Comparison of ENCODE assay signal across 9 cellular contexts in genomic region chr14:60658116-60658515, GRCh38. TPM values are rescaled to one million over a fixed set of nuclear protein-coding genes. Genes with fewer than 3 reads are reported as not detected.
DNase-seq lines count a peak whose midpoint lies in the region; ATAC-seq and TF ChIP-seq lines count a peak whose summit lies in the region.
"Had no signal": no experiment of that assay in that cellular context is flagged by ENCODE, and none has a peak within 500 bp of the region (broad histone marks: within the 10 kb centered on the region; RNA-seq: fewer than 3 reads in every experiment).

No MANE protein-coding gene starts in this region.

- TF ChIP-seq POLR2A in esophagus muscularis mucosa (IDR thresholded peaks at IDR 0.05; ENCODE audit: low read depth) = no peak
- TF ChIP-seq POLR2A in gastrocnemius medialis (IDR thresholded peaks at IDR 0.05) = no peak

- H3K27ac ChIP-seq in PC-3 (ENCODE audit: low read length) (peak overlapping the region; percentile 21), esophagus muscularis mucosa (replicated peaks in 1 of 4) (no peak overlapping the region), gastrocnemius medialis (peak overlapping the region; percentile 93 to 98 (median 95))
- H3K27ac ChIP-seq: foreskin keratinocyte had no signal

- peak overlapping the region; percentile 94 for H2AFZ ChIP-seq in PC-3 (ENCODE audit: low read length)

- H3K9me2 ChIP-seq in PC-3 (replicated peaks; ENCODE audit: low read length) = no peaks in the 10 kb centered on the region

- no TSS peak for BruUV-seq in PC-3 (replicated peaks; lab: Mats Ljungman, UMichigan)

- no peaks in the 10 kb centered on the region for H4K20me1 ChIP-seq in PC-3 (ENCODE audit: low read length)

- H3K4me1 ChIP-seq in PC-3 (ENCODE audit: insufficient read depth, low read length) = peaks cover 31% of the 10 kb centered on the region
- peaks cover 23 to 36% (median 26%) of the 10 kb centered on the region in 4 donors for H3K4me1 ChIP-seq in esophagus muscularis mucosa
- H3K4me1 ChIP-seq in gastrocnemius medialis = peaks cover 24 to 34% of the 10 kb centered on the region in 2 donors

- H3K79me2 ChIP-seq in PC-3 (ENCODE audit: low read length) = no peaks in the 10 kb centered on the region

- ATAC-seq in PC-3 (no peak), gastrocnemius medialis (no peak), HG03571 (IDR thresholded peaks at IDR 0.05; ENCODE audit: unreplicated experiment) (no peak), GM21825 (IDR thresholded peaks at IDR 0.05; ENCODE audit: unreplicated experiment) (no peak)

- 49% methylated on average over 10 of the region's 10 CpGs for WGBS in esophagus muscularis mucosa

- no peak for TF ChIP-seq EP300 in esophagus muscularis mucosa (IDR thresholded peaks at IDR 0.05)

- in situ Hi-C loops in gastrocnemius medialis (cut with MboI; ENCODE audit: low sequenced_read_pairs in 4 of 4) = loop anchor here in 1 of 4 donors (10.0 kb wide), 1 partner anchor 67 kb away; the partner anchor contains the start of gene SIX4

- H3F3A ChIP-seq in PC-3 (ENCODE audit: low read length, unreplicated experiment) = no peaks in the 10 kb centered on the region

- H3K9me3 ChIP-seq in PC-3 (ENCODE audit: low read length) (no peaks in the 10 kb centered on the region), esophagus muscularis mucosa (no peaks in the 10 kb centered on the region), gastrocnemius medialis (no peaks in the 10 kb centered on the region)

- H3K4me2 ChIP-seq in PC-3 (ENCODE audit: low read length) = peak overlapping the region; percentile 85

- POLR2A ChIA-PET in PC-3 (lab: Charles Lee; ENCODE audit: unreplicated experiment) = interaction anchor here (1.5 kb wide), 1 partner anchor 150 kb away, joined by 8 read pairs; no protein-coding TSS in a partner anchor

- H3K9ac ChIP-seq in PC-3 (ENCODE audit: low read length) = 0 out of 2 replicates have a peak overlapping the region, but pooled peaks have one; percentile 82

- H3K27me3 ChIP-seq in PC-3 (ENCODE audit: low read length) (no peaks in the 10 kb centered on the region), esophagus muscularis mucosa (peaks cover 3 to 94% (median 52%) of the 10 kb centered on the region in 4 donors), gastrocnemius medialis (no peaks in the 10 kb centered on the region)

- TF ChIP-seq CTCF in PC-3 (conservative IDR thresholded peaks at IDR 0.05; ENCODE audit: low read depth, low read length) = no peak
- no peak for TF ChIP-seq CTCF in esophagus muscularis mucosa (IDR thresholded peaks at IDR 0.05)
- no peak for TF ChIP-seq CTCF in gastrocnemius medialis (IDR thresholded peaks at IDR 0.05 in 4 of 5, conservative IDR thresholded peaks at IDR 0.05 in 1 of 5)

- intact Hi-C loops in PC-3 (cut with micrococcal nuclease) = loop anchor here (1.0 to 5.0 kb wide), 4 partner anchors 8 to 204 kb away; no protein-coding TSS in a partner anchor
- intact Hi-C loops in esophagus muscularis mucosa (cut with DNase I) = loop anchor here (5.0 kb wide), 1 partner anchor 64 kb away; the partner anchor contains the start of gene SIX4
- intact Hi-C loops in gastrocnemius medialis (cut with DNase I; ENCODE audit: low total_unique reads) = loop anchor here (1.0 to 5.0 kb wide), 4 partner anchors 149 to 529 kb away; no protein-coding TSS in a partner anchor

- CTCF ChIA-PET in PC-3 (lab: Charles Lee) = no interaction called here

- H3K4me3 ChIP-seq in PC-3 (ENCODE audit: low read length) (peak overlapping the region; percentile 80), esophagus muscularis mucosa (peak overlapping the region in 3 of 4 donors; percentile 62 to 67 (median 63)), gastrocnemius medialis (peak overlapping the region; percentile 73 to 90 (median 84))

- no peaks in the 10 kb centered on the region for H3K36me3 ChIP-seq in PC-3 (ENCODE audit: low read depth, low read length)
- no peaks in the 10 kb centered on the region for H3K36me3 ChIP-seq in esophagus muscularis mucosa
- H3K36me3 ChIP-seq in gastrocnemius medialis = no peaks in the 10 kb centered on the region

- peak; percentile 14 to 52 for DNase-seq in NCI-H524 (lab: John Stamatoyannopoulos, UW)
- no peak for DNase-seq in NCI-H524 treated with DMSO at 0.1 percent for 48 hours (lab: John Stamatoyannopoulos, UW)
- DNase-seq in PC-3 = peak; percentile 8
- no peak for DNase-seq in esophagus muscularis mucosa (ENCODE audit: extremely low spot score)
- no peak for DNase-seq in gastrocnemius medialis
- DNase-seq in dedifferentiated amniotic fluid mesenchymal stem cell (ENCODE audit: extremely low spot score) = no peak
- DNase-seq: foreskin keratinocyte had no signal

RNA-seq across cellular contexts. Expression of gene SIX1, which starts 8.8 kb away (rescaled TPM):
- total RNA-seq in PC-3 (2014; rRNA removed) = 16.5 and 18.2 TPM in 2 replicates
- total RNA-seq in esophagus muscularis mucosa = under 1 TPM; 0.42 to 0.58 (median 0.48) TPM
- 10 to 100 TPM; 28.3 to 76.4 (median 56.3) TPM for total RNA-seq in gastrocnemius medialis
- total RNA-seq: foreskin keratinocyte had no signal

Comparison
In these comparisons a context has a peak if more than half of its experiments do, and no peak if none do; other contexts are left out.
1. DNase-seq: peak in NCI-H524 (2 of 2) and PC-3 (single experiment); none in NCI-H524 treated with DMSO at 0.1 percent for 48 hours (single experiment), esophagus muscularis mucosa (single experiment), gastrocnemius medialis (0 of 2) and dedifferentiated amniotic fluid mesenchymal stem cell (single experiment).
2. H3K27ac ChIP-seq: peak in PC-3 (single experiment) and gastrocnemius medialis (4 of 4); none in esophagus muscularis mucosa (0 of 4).
3. RNA of gene SIX1, which starts 8.8 kb away (total RNA-seq): 28.3 to 76.4 TPM in gastrocnemius medialis and 16.5 to 18.2 TPM in PC-3; 0.42 to 0.58 TPM in esophagus muscularis mucosa; every median in the first group is over 10 times any median in the second.
4. Peak in every context shown above with its lines, with median percentiles within 50 percentile points of each other: H3K4me3 ChIP-seq.